In genomic region chr7:142797799-142798377, GRCh38 we compare ENCODE assay signal across 8 cellular contexts. TPM values are rescaled to one million over a fixed set of nuclear protein-coding genes. Genes with fewer than 3 reads are reported as not detected.
DNase-seq lines count a peak whose midpoint lies in the region; ATAC-seq and TF ChIP-seq lines count a peak whose summit lies in the region.

No MANE protein-coding gene starts in this region.

- no peaks in the 10 kb centered on the region for H3K4me1 ChIP-seq in foreskin keratinocyte

- peaks cover 79% of the 10 kb centered on the region for H3K4me1 Mint-ChIP-seq in CD4-positive, alpha-beta T cell (ENCODE audit: low read depth)
- peaks cover 18% of the 10 kb centered on the region for H3K4me1 Mint-ChIP-seq in dendritic cell treated with granulocyte-macrophage colony-stimulating factor and Interleukin-4, amounts not matched to agents 40 ng/mL and 50 ng/mL, for 4 days (ENCODE audit: low read depth)
- H3K4me1 Mint-ChIP-seq in natural killer cell = peaks cover 87 to 92% of the 10 kb centered on the region in 2 donors

- intact Hi-C loops in CD4-positive, alpha-beta T cell (cut with DNase I, micrococcal nuclease) = loop anchor here (1.0 to 5.0 kb wide), 4 partner anchors 10 to 476 kb away; no protein-coding TSS in a partner anchor
- intact Hi-C loops in dendritic cell treated with granulocyte-macrophage colony-stimulating factor and Interleukin-4, amounts not matched to agents 40 ng/mL and 50 ng/mL, for 4 days (cut with micrococcal nuclease) = no loop called here
- intact Hi-C loops in natural killer cell (cut with micrococcal nuclease) = loop anchor here (1.0 to 10.0 kb wide), 3 partner anchors 11 to 577 kb away; no protein-coding TSS in a partner anchor

- peaks cover 93% of the 10 kb centered on the region for H3K36me3 Mint-ChIP-seq in CD4-positive, alpha-beta T cell (ENCODE audit: low read depth)
- no peaks in the 10 kb centered on the region for H3K36me3 Mint-ChIP-seq in dendritic cell treated with granulocyte-macrophage colony-stimulating factor and Interleukin-4, amounts not matched to agents 40 ng/mL and 50 ng/mL, for 4 days (ENCODE audit: low read depth)
- peaks cover 34% of the 10 kb centered on the region for H3K36me3 Mint-ChIP-seq in natural killer cell

- H3K27ac ChIP-seq in CD4-positive, alpha-beta T cell (ENCODE audit: low read depth, low read length) = peak overlapping the region; percentile 99
- no peak overlapping the region for H3K27ac ChIP-seq in foreskin keratinocyte

- H3K27me3 ChIP-seq in CD4-positive, alpha-beta T cell (ENCODE audit: control insufficient read depth, insufficient read depth, low read length) = no peaks in the 10 kb centered on the region
- peaks cover 59% of the 10 kb centered on the region for H3K27me3 ChIP-seq in foreskin keratinocyte

- CTCF ChIA-PET in CD4-positive, alpha-beta T cell (lab: Charles Lee) = interaction anchor here (0.6 to 14.4 kb wide), 6 partner anchors 12 to 497 kb away, joined by 3 to 135 read pairs (median 4); no protein-coding TSS in a partner anchor

- no peaks in the 10 kb centered on the region for H3K9me3 Mint-ChIP-seq in CD4-positive, alpha-beta T cell
- H3K9me3 Mint-ChIP-seq in dendritic cell treated with granulocyte-macrophage colony-stimulating factor and Interleukin-4, amounts not matched to agents 40 ng/mL and 50 ng/mL, for 4 days = no peaks in the 10 kb centered on the region
- H3K9me3 Mint-ChIP-seq in natural killer cell = no peaks in the 10 kb centered on the region

- POLR2A ChIA-PET in CD4-positive, alpha-beta T cell (lab: Charles Lee) = interaction anchor here (0.6 to 30.9 kb wide), 52 partner anchors 6 to 1060 kb away, joined by 3 to 5733 read pairs (median 7); partner anchors contain the start of genes EPHB6, GSTK1 and SSBP1

- peak in 2 of 10 experiments; percentile 36 to 63 for DNase-seq in CD4-positive, alpha-beta T cell
- DNase-seq in natural killer cell (no peak), kidney glomerular epithelial cell (lab: John Stamatoyannopoulos, UW) (no peak), foreskin keratinocyte (no peak)

- TF ChIP-seq CTCF in CD4-positive, alpha-beta T cell (IDR thresholded peaks at IDR 0.05) = no peak
- TF ChIP-seq CTCF in natural killer cell (IDR thresholded peaks at IDR 0.05) (no peak), foreskin keratinocyte (conservative IDR thresholded peaks at IDR 0.05) (no peak)

- H3K27me3 Mint-ChIP-seq in CD4-positive, alpha-beta T cell = no peaks in the 10 kb centered on the region
- H3K27me3 Mint-ChIP-seq in dendritic cell treated with granulocyte-macrophage colony-stimulating factor and Interleukin-4, amounts not matched to agents 40 ng/mL and 50 ng/mL, for 4 days = peaks cover 66% of the 10 kb centered on the region
- H3K27me3 Mint-ChIP-seq in natural killer cell (ENCODE audit: low read depth in 2 of 2) = no peaks in the 10 kb centered on the region

- no peaks in the 10 kb centered on the region for H3K9me3 ChIP-seq in CD4-positive, alpha-beta T cell (ENCODE audit: control insufficient read depth, low read length)

- ATAC-seq in CD4-positive, alpha-beta T cell (ENCODE audit: poor library complexity) = no peak
- ATAC-seq in HG03442 (IDR thresholded peaks at IDR 0.05; ENCODE audit: unreplicated experiment) (peak; percentile 1), natural killer cell (peak; percentile 32 to 55 (median 43)), HG02970 (IDR thresholded peaks at IDR 0.05; ENCODE audit: low FRiP score, unreplicated experiment) (no peak), foreskin keratinocyte (no peak), GM19023 (IDR thresholded peaks at IDR 0.05; ENCODE audit: unreplicated experiment) (no peak)

- H3K27ac Mint-ChIP-seq in CD4-positive, alpha-beta T cell = peak overlapping the region; percentile 98
- H3K27ac Mint-ChIP-seq in dendritic cell treated with granulocyte-macrophage colony-stimulating factor and Interleukin-4, amounts not matched to agents 40 ng/mL and 50 ng/mL, for 4 days = no peak overlapping the region
- H3K27ac Mint-ChIP-seq in natural killer cell = peak overlapping the region; percentile 92 to 100

- H3K4me3 Mint-ChIP-seq in CD4-positive, alpha-beta T cell = peak overlapping the region; percentile 97
- peak overlapping the region; percentile 59 for H3K4me3 Mint-ChIP-seq in dendritic cell treated with granulocyte-macrophage colony-stimulating factor and Interleukin-4, amounts not matched to agents 40 ng/mL and 50 ng/mL, for 4 days
- H3K4me3 Mint-ChIP-seq in natural killer cell = peak overlapping the region; percentile 99

RNA-seq across cellular contexts. Expression of gene PRSS2, which starts 27.1 kb away (rescaled TPM):
- total RNA-seq in CD4-positive, alpha-beta T cell = not detected
- total RNA-seq in natural killer cell (not detected), foreskin keratinocyte (not detected in 2 replicates)
- 0.18 TPM in 1 of 2 replicates, not detected in the other for polyA plus RNA-seq in foreskin keratinocyte

RNA-seq across cellular contexts. Expression of gene PRSS1, which starts 48.6 kb away (rescaled TPM):
- not detected for total RNA-seq in CD4-positive, alpha-beta T cell
- total RNA-seq in natural killer cell = not detected
- not detected in 2 replicates for total RNA-seq in foreskin keratinocyte
- not detected in 2 replicates for polyA plus RNA-seq in foreskin keratinocyte

RNA-seq across cellular contexts. Expression of gene EPHB6, which starts 57.0 kb away (rescaled TPM):
- 10 to 100 TPM; 50.7 to 55.8 TPM for total RNA-seq in CD4-positive, alpha-beta T cell
- total RNA-seq in natural killer cell (1 to 10 TPM; 2.3 to 6.8 (median 6.5) TPM), foreskin keratinocyte (0.78 and 1.6 TPM in 2 replicates)
- 0.87 and 1.5 TPM in 2 replicates for polyA plus RNA-seq in foreskin keratinocyte

Comparison
In these comparisons a context has a peak if more than half of its experiments do, and no peak if none do; other contexts are left out.
1. ATAC-seq: peak in HG03442 (single experiment) and natural killer cell (3 of 3); none in CD4-positive, alpha-beta T cell (single experiment), HG02970 (single experiment), foreskin keratinocyte (single experiment) and GM19023 (single experiment).
2. RNA of gene EPHB6, which starts 57.0 kb away (total RNA-seq): 50.7 to 55.8 TPM in CD4-positive, alpha-beta T cell; 2.3 to 6.8 TPM in natural killer cell and 0.78 to 1.6 TPM in foreskin keratinocyte; every median in the first group is over 4 times any median in the second.
3. Peak in every context shown above with its lines, with median percentiles within 50 percentile points of each other: H3K4me3 Mint-ChIP-seq.